16 cellular contexts compared by ENCODE assay signal in genomic region chr3:58520403-58520784, GRCh38. TPM values are rescaled to one million over a fixed set of nuclear protein-coding genes. Genes with fewer than 3 reads are reported as not detected.
"Had no signal": no experiment of that assay in that cellular context is flagged by ENCODE, and none has a peak within 500 bp of the region (broad histone marks: within the 10 kb centered on the region; RNA-seq: fewer than 3 reads in every experiment).

No MANE protein-coding gene starts in this region.

- H3K27ac ChIP-seq: SK-N-MC had no signal

- DNase-seq: activated CD4-positive, alpha-beta T cell treated with anti-CD3 and anti-CD28 coated beads for 4 hours; activated CD8-positive, alpha-beta memory T cell treated with anti-CD3 and anti-CD28 coated beads, Interleukin-2, amount 50 U/mL, for 4 hours; activated CD8-positive, alpha-beta T cell treated with anti-CD3 and anti-CD28 coated beads for 36 hours; activated gamma-delta T cell treated with Interleukin-2 at 50 U/mL for 16 hours; activated naive CD4-positive, alpha-beta T cell treated with anti-CD3 and anti-CD28 coated beads, Interleukin-2, amount 10 ng/mL, durations not matched to agents 7 days and 5 days; activated naive CD8-positive, alpha-beta T cell treated with anti-CD3 and anti-CD28 coated beads for 36 hours; activated T-cell treated with anti-CD3 and anti-CD28 coated beads, Interleukin-2, amount 50 U/mL, for 72 hours; NCI-H1105; NCI-H1436 treated with DMSO at 0.1 percent for 48 hours; NCI-H187; NCI-H510A treated with DMSO at 0.1 percent for 48 hours had no signal

- ATAC-seq: activated CD4-positive, CD25-positive, alpha-beta regulatory T cell treated with anti-CD3 and anti-CD28 coated beads, Interleukin-2, amount 50 U/mL, for 24 hours; activated CD8-positive, alpha-beta T cell treated with anti-CD3 and anti-CD28 coated beads for 36 hours; activated T-cell treated with anti-CD3 and anti-CD28 coated beads, Interleukin-2, amount 50 U/mL, for 72 hours had no signal

- H3K4me1 Mint-ChIP-seq: activated naive CD4-positive, alpha-beta T cell treated with anti-CD3 and anti-CD28 coated beads, Interleukin-2, amount 10 ng/mL, durations not matched to agents 7 days and 5 days; activated naive CD8-positive, alpha-beta T cell treated with anti-CD3 and anti-CD28 coated beads for 36 hours had no signal

- H3K27ac Mint-ChIP-seq: activated CD8-positive, alpha-beta T cell treated with anti-CD3 and anti-CD28 coated beads for 36 hours; activated naive CD4-positive, alpha-beta T cell treated with anti-CD3 and anti-CD28 coated beads, Interleukin-2, amount 10 ng/mL, durations not matched to agents 7 days and 5 days; activated naive CD8-positive, alpha-beta T cell treated with anti-CD3 and anti-CD28 coated beads for 36 hours; activated T-cell treated with anti-CD3 and anti-CD28 coated beads, Interleukin-2, amount 50 U/mL, for 72 hours; activated T-helper 2 cell treated with anti-CD3 and anti-CD28 coated beads, Interferon-gamma antibody, Interleukin-2, Interleukin-4, amounts not matched to agents 10 μg/mL and 5 μg/mL and 100 μg/mL, durations not matched to agents 14 hours and 24 hours and 36 hours had no signal

- H3K9me3 Mint-ChIP-seq: activated CD8-positive, alpha-beta T cell treated with anti-CD3 and anti-CD28 coated beads for 36 hours; activated naive CD4-positive, alpha-beta T cell treated with anti-CD3 and anti-CD28 coated beads, Interleukin-2, amount 10 ng/mL, durations not matched to agents 7 days and 5 days; activated naive CD8-positive, alpha-beta T cell treated with anti-CD3 and anti-CD28 coated beads for 36 hours; activated T-cell treated with anti-CD3 and anti-CD28 coated beads, Interleukin-2, amount 50 U/mL, for 72 hours; activated T-helper 2 cell treated with anti-CD3 and anti-CD28 coated beads, Interferon-gamma antibody, Interleukin-2, Interleukin-4, amounts not matched to agents 10 μg/mL and 5 μg/mL and 100 μg/mL, durations not matched to agents 14 hours and 24 hours and 36 hours had no signal

- H3K36me3 Mint-ChIP-seq: activated naive CD4-positive, alpha-beta T cell treated with anti-CD3 and anti-CD28 coated beads, Interleukin-2, amount 10 ng/mL, durations not matched to agents 7 days and 5 days; activated naive CD8-positive, alpha-beta T cell treated with anti-CD3 and anti-CD28 coated beads for 36 hours had no signal

- FAIRE-seq: RCC 7860 had no signal

- H3K4me3 Mint-ChIP-seq: activated CD8-positive, alpha-beta T cell treated with anti-CD3 and anti-CD28 coated beads for 36 hours; activated naive CD4-positive, alpha-beta T cell treated with anti-CD3 and anti-CD28 coated beads, Interleukin-2, amount 10 ng/mL, durations not matched to agents 7 days and 5 days; activated naive CD8-positive, alpha-beta T cell treated with anti-CD3 and anti-CD28 coated beads for 36 hours; activated T-cell treated with anti-CD3 and anti-CD28 coated beads, Interleukin-2, amount 50 U/mL, for 72 hours had no signal

- H3K4me3 ChIP-seq: SK-N-MC had no signal

RNA-seq across cellular contexts. Expression of gene ACOX2, which starts 16.6 kb away (rescaled TPM):
- total RNA-seq: activated CD8-positive, alpha-beta T cell treated with anti-CD3 and anti-CD28 coated beads for 36 hours; activated naive CD8-positive, alpha-beta T cell treated with anti-CD3 and anti-CD28 coated beads for 36 hours; activated T-cell treated with anti-CD3 and anti-CD28 coated beads, Interleukin-2, amount 50 U/mL, for 72 hours; activated T-helper 2 cell treated with anti-CD3 and anti-CD28 coated beads, Interferon-gamma antibody, Interleukin-2, Interleukin-4, amounts not matched to agents 10 μg/mL and 5 μg/mL and 100 μg/mL, durations not matched to agents 14 hours and 24 hours and 36 hours; T-helper 2 cell treated with Interferon-gamma antibody and Interleukin-4, amounts not matched to agents 100 ng/mL and 5 ng/mL, for 36 hours had no signal

RNA-seq across cellular contexts. Expression of gene FAM107A, which starts 56.8 kb away (rescaled TPM):
- total RNA-seq: activated CD8-positive, alpha-beta T cell treated with anti-CD3 and anti-CD28 coated beads for 36 hours; activated naive CD8-positive, alpha-beta T cell treated with anti-CD3 and anti-CD28 coated beads for 36 hours; activated T-cell treated with anti-CD3 and anti-CD28 coated beads, Interleukin-2, amount 50 U/mL, for 72 hours; activated T-helper 2 cell treated with anti-CD3 and anti-CD28 coated beads, Interferon-gamma antibody, Interleukin-2, Interleukin-4, amounts not matched to agents 10 μg/mL and 5 μg/mL and 100 μg/mL, durations not matched to agents 14 hours and 24 hours and 36 hours; T-helper 2 cell treated with Interferon-gamma antibody and Interleukin-4, amounts not matched to agents 100 ng/mL and 5 ng/mL, for 36 hours had no signal
